Comparison of ENCODE assay signal across 13 cellular contexts in the genomic region with DNA sequence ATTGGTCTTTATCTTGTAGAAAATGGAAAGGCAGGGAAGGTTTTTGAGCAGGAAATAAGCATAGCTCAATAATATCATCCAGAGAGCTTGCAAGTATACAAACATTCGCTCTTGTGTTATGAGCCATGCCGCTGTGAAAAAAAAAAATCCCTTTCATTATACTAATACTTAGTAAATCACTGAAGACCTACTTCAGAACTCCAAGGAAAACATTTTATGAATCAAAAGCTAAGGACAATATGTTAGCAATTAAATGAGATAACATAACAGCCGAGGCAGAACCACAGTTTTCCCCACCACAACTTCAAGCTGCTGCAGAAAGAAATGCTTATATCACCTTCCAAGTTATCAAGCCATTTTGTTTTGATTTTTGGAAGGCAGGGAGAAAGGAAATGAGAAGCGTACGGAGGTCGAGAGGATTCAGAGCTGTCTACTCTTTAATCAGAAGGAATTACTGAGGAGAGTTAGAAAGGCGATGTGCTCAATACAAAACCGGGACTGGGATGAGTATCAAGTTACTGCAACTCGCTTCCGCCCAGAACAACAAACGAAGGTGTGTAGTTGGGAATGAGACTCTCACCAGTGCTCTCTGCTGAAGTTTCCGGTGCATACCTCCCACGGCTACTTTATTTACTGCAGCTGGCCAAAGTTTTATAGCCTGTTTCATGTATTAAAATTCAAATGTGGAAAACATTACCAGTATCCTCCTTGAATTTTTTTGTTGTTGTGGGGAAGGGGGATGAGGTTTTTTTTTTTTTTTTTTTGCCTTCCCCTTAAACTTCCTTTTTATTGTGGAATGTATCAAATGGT.
DNase-seq lines count a peak whose midpoint lies in the region; ATAC-seq, FAIRE-seq and TF ChIP-seq lines count a peak whose summit lies in the region.
"Had no signal": no experiment of that assay in that cellular context is flagged by ENCODE, and none has a peak within 500 bp of the region (broad histone marks: within the 10 kb centered on the region; RNA-seq: fewer than 3 reads in every experiment).

No MANE protein-coding gene starts in this region.

- H2AFZ ChIP-seq in K562 (ENCODE audit: low read depth, low read length), result no peak overlapping the region

- H3K9me3 ChIP-seq in K562 (replicated peaks; ENCODE audit: control insufficient read depth, insufficient read depth, low read depth, low read length), result no peaks in the 10 kb centered on the region
- no peaks in the 10 kb centered on the region for H3K9me3 ChIP-seq in left lung
- no peaks in the 10 kb centered on the region for H3K9me3 ChIP-seq in uterus
- H3K9me3 ChIP-seq in gastroesophageal sphincter, result no peaks in the 10 kb centered on the region
- H3K9me3 ChIP-seq: upper lobe of left lung had no signal

- H3K4me2 ChIP-seq in K562 (ENCODE audit: insufficient read depth, low read length), result no peak overlapping the region

- peaks cover 2% of the 10 kb centered on the region for H3K27me3 Mint-ChIP-seq in activated naive CD8-positive, alpha-beta T cell treated with anti-CD3 and anti-CD28 coated beads, Interleukin-2, amount 50 U/mL, for 24 hours
- no peaks in the 10 kb centered on the region for H3K27me3 Mint-ChIP-seq in activated naive CD8-positive, alpha-beta T cell treated with anti-CD3 and anti-CD28 coated beads for 36 hours
- H3K27me3 Mint-ChIP-seq: activated naive CD8-positive, alpha-beta T cell had no signal

- intact Hi-C loops in K562 (cut with micrococcal nuclease), result no loop called here
- intact Hi-C loops in left lung (cut with DNase I), result no loop called here
- intact Hi-C loops in uterus (cut with DNase I; ENCODE audit: low total_unique reads), result no loop called here

- H3K4me1 Mint-ChIP-seq in activated naive CD8-positive, alpha-beta T cell treated with anti-CD3 and anti-CD28 coated beads, Interleukin-2, amount 50 U/mL, for 24 hours, result no peaks in the 10 kb centered on the region
- no peaks in the 10 kb centered on the region for H3K4me1 Mint-ChIP-seq in activated naive CD8-positive, alpha-beta T cell treated with anti-CD3 and anti-CD28 coated beads for 36 hours

- H3K27me3 ChIP-seq in K562 (ENCODE audit: control insufficient read depth in 2 of 2, insufficient read depth in 2 of 2, low read length in 2 of 2) (no peaks in the 10 kb centered on the region), left lung (no peaks in the 10 kb centered on the region), uterus (no peaks in the 10 kb centered on the region), gastroesophageal sphincter (no peaks in the 10 kb centered on the region)
- H3K27me3 ChIP-seq: upper lobe of left lung had no signal

- WGBS in K562 (ENCODE audit: insufficient coverage, low coverage, missing lambda C conversion rate), result 46% methylated on average over 11 of the region's 13 CpGs
- WGBS in gastroesophageal sphincter (ENCODE audit: low coverage in 1 of 2), 2 donors, result 52 to 75% methylated on average over 12 to 13 of the region's 13 CpGs

- H3K4me3 ChIP-seq in K562 (no peak overlapping the region), left lung (no peak overlapping the region), uterus (peak overlapping the region in 1 of 2 donors; percentile 18), gastroesophageal sphincter (no peak overlapping the region)
- H3K4me3 ChIP-seq: upper lobe of left lung had no signal

- ATAC-seq in activated naive CD8-positive, alpha-beta T cell treated with anti-CD3 and anti-CD28 coated beads, Interleukin-2, amount 50 U/mL, for 24 hours, result no peak
- ATAC-seq in K562, result peak; percentile 67
- ATAC-seq in left lung, result peak; percentile 47
- no peak for ATAC-seq in gastroesophageal sphincter

- H3K4me1 ChIP-seq in K562 (replicated peaks in 1 of 2; ENCODE audit: control insufficient read depth in 2 of 2, insufficient read depth in 2 of 2, low read length in 2 of 2) (peaks cover 4 to 14% of the 10 kb centered on the region in 2 experiments; a peak in 3 of 5 replicates), left lung (peaks cover 4 to 24% of the 10 kb centered on the region in 2 donors), uterus (peaks cover 0 to 10% of the 10 kb centered on the region in 2 donors), gastroesophageal sphincter (peaks cover 2 to 40% (median 11%) of the 10 kb centered on the region in 3 donors)

- CTCF ChIA-PET in K562 (lab: Yijun Ruan, JAX; ENCODE audit: low intra/inter-chr PET ratio), result no interaction called here

- H3K36me3 Mint-ChIP-seq in activated naive CD8-positive, alpha-beta T cell treated with anti-CD3 and anti-CD28 coated beads, Interleukin-2, amount 50 U/mL, for 24 hours (ENCODE audit: low read depth), result peaks cover 2% of the 10 kb centered on the region
- no peaks in the 10 kb centered on the region for H3K36me3 Mint-ChIP-seq in activated naive CD8-positive, alpha-beta T cell treated with anti-CD3 and anti-CD28 coated beads for 36 hours
- H3K36me3 Mint-ChIP-seq: activated naive CD8-positive, alpha-beta T cell had no signal

- no peak overlapping the region for H3K4me3 Mint-ChIP-seq in activated naive CD8-positive, alpha-beta T cell treated with anti-CD3 and anti-CD28 coated beads, Interleukin-2, amount 50 U/mL, for 24 hours
- H3K4me3 Mint-ChIP-seq in activated naive CD8-positive, alpha-beta T cell treated with anti-CD3 and anti-CD28 coated beads for 36 hours, result no peak overlapping the region
- H3K4me3 Mint-ChIP-seq: activated naive CD8-positive, alpha-beta T cell had no signal

- TF ChIP-seq CTCF in K562 (IDR thresholded peaks at IDR 0.05 in 2 of 3, conservative IDR thresholded peaks at IDR 0.05 in 1 of 3; ENCODE audit: insufficient read depth in 2 of 3, low read depth in 1 of 3, low read length in 3 of 3) (no peak), left lung (IDR thresholded peaks at IDR 0.05) (no peak), uterus (IDR thresholded peaks at IDR 0.05) (no peak), gastroesophageal sphincter (IDR thresholded peaks at IDR 0.05) (no peak)

- no peak for TF ChIP-seq EP300 in K562 (IDR thresholded peaks at IDR 0.05; ENCODE audit: low read length)
- no peak for TF ChIP-seq EP300 in gastroesophageal sphincter (IDR thresholded peaks at IDR 0.05)

- in situ Hi-C loops in K562 (cut with MboI), result no loop called here

- no peaks in the 10 kb centered on the region for H4K20me1 ChIP-seq in K562 (replicated peaks; ENCODE audit: control insufficient read depth, insufficient read depth, low read length)

- no peaks in the 10 kb centered on the region for H3K79me2 ChIP-seq in K562 (ENCODE audit: control insufficient read depth, insufficient read depth, low read length)

- H3K9me1 ChIP-seq in K562 (ENCODE audit: control insufficient read depth, insufficient read depth, low read length), result no peaks in the 10 kb centered on the region

- TF ChIP-seq RAD21 in K562 (CRISPR knock-in tag; conservative IDR thresholded peaks at IDR 0.05 in 1 of 2, IDR thresholded peaks at IDR 0.05 in 1 of 2), result no peak

- BruUV-seq in K562 (replicated peaks; lab: Mats Ljungman, UMichigan), result no TSS peak

- POLR2A ChIA-PET in K562 (lab: Yijun Ruan, JAX), result interaction anchor here (0.8 to 1.6 kb wide), 2 partner anchors 8 to 10 kb away, joined by 4 to 7 read pairs; no protein-coding TSS in a partner anchor

- no peaks in the 10 kb centered on the region for H3K9me3 Mint-ChIP-seq in activated naive CD8-positive, alpha-beta T cell treated with anti-CD3 and anti-CD28 coated beads, Interleukin-2, amount 50 U/mL, for 24 hours
- no peaks in the 10 kb centered on the region for H3K9me3 Mint-ChIP-seq in activated naive CD8-positive, alpha-beta T cell treated with anti-CD3 and anti-CD28 coated beads for 36 hours

- H3K27ac ChIP-seq in K562 (ENCODE audit: extremely low read depth, low read depth, low read length) (no peak overlapping the region), left lung (peak overlapping the region in 1 of 2 donors; percentile 20), uterus (peak overlapping the region; percentile 74 to 89), gastroesophageal sphincter (peak overlapping the region in 2 of 4 donors; percentile 55 to 65)

- H3K27ac Mint-ChIP-seq in activated naive CD8-positive, alpha-beta T cell treated with anti-CD3 and anti-CD28 coated beads, Interleukin-2, amount 50 U/mL, for 24 hours, result peak overlapping the region; percentile 29
- H3K27ac Mint-ChIP-seq in activated naive CD8-positive, alpha-beta T cell treated with anti-CD3 and anti-CD28 coated beads for 36 hours, result no peak overlapping the region
- H3K27ac Mint-ChIP-seq: activated naive CD8-positive, alpha-beta T cell had no signal

- peak; percentile 6 for FAIRE-seq in K562 (lab: Jason Lieb, UNC)

- H3K36me3 ChIP-seq in K562 (ENCODE audit: control insufficient read depth, insufficient read depth, low read length) (0 out of 3 replicates have a peak, but pooled peaks cover 4% of the 10 kb centered on the region), left lung (peaks cover 0 to 17% of the 10 kb centered on the region in 2 donors), uterus (no peaks in the 10 kb centered on the region), gastroesophageal sphincter (peaks cover 0 to 33% of the 10 kb centered on the region in 2 donors)

- DNase-seq in activated naive CD8-positive, alpha-beta T cell treated with anti-CD3 and anti-CD28 coated beads, Interleukin-2, amount 50 U/mL, for 24 hours, result no peak
- no peak for DNase-seq in activated naive CD8-positive, alpha-beta T cell treated with anti-CD3 and anti-CD28 coated beads for 36 hours
- DNase-seq in K562 (ENCODE audit: extremely low read depth in 1 of 4, low spot score in 3 of 4) (no peak), left lung (no peak), uterus (peak in 1 of 2 donors; percentile 49), NCI-H345 (lab: John Stamatoyannopoulos, UW) (no peak)
- no peak for DNase-seq in activated CD8-positive, alpha-beta memory T cell treated with anti-CD3 and anti-CD28 coated beads for 24 hours
- DNase-seq: NCI-H1436 treated with DMSO at 0.1 percent for 48 hours; stimulated activated CD4-positive, alpha-beta T cell treated with anti-CD3 and anti-CD28 coated beads, Interleukin-15, amount 100 ng/mL, for 24 hours; T-helper 9 cell; upper lobe of left lung had no signal

- H3K9ac ChIP-seq in K562 (ENCODE audit: insufficient read depth in 1 of 2, low read depth in 2 of 2, low read length in 2 of 2), result no peak overlapping the region

- TF ChIP-seq POLR2A in K562 (conservative IDR thresholded peaks at IDR 0.05) (no peak), uterus (IDR thresholded peaks at IDR 0.05) (no peak), gastroesophageal sphincter (IDR thresholded peaks at IDR 0.05) (no peak)

TF ChIP-seq in K562, 482 proteins besides CTCF, POLR2A, EP300 and RAD21 (continues in another document):
- TF ChIP-seq NR2C1 (IDR thresholded peaks at IDR 0.05) (no peak), NR2C1 (tag; IDR thresholded peaks at IDR 0.05) (no peak)

Comparison
In these comparisons a context has a peak if more than half of its experiments do, and no peak if none do; other contexts are left out.
1. ATAC-seq: peak in K562 (single experiment) and left lung (single experiment); none in activated naive CD8-positive, alpha-beta T cell treated with anti-CD3 and anti-CD28 coated beads, Interleukin-2, amount 50 U/mL, for 24 hours (single experiment) and gastroesophageal sphincter (single experiment).